17 cellular contexts compared by ENCODE assay signal in the genomic region with DNA sequence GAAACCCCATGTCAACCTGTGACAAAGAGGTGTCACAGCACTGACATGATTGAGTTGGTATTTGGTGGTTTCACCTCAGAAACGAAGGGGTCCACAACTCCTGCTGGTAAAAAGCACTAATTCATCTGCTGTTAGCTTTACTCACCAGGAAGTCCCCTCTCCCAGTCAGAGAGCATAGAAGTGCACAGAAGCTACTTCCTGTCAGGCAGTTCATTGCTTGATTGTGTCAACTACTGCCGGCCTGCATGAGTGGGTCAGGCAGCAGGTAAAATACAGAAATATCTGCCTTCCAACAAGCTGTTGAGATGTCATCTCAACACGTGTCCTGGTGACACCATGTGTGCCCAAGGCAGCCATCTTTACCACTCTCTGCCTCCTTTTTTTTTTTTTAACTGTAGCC.
DNase-seq lines count a peak whose midpoint lies in the region; ATAC-seq and TF ChIP-seq lines count a peak whose summit lies in the region.
"Had no signal": no experiment of that assay in that cellular context is flagged by ENCODE, and none has a peak within 500 bp of the region (broad histone marks: within the 10 kb centered on the region; RNA-seq: fewer than 3 reads in every experiment).

No MANE protein-coding gene starts in this region.

- no peaks in the 10 kb centered on the region for H3K36me3 ChIP-seq in neural progenitor cell
- no peaks in the 10 kb centered on the region for H3K36me3 ChIP-seq in Peyer's patch

- TF ChIP-seq POLR2A in Peyer's patch (IDR thresholded peaks at IDR 0.05) = no peak

- peak; percentile 55 for ATAC-seq in HG02610 (IDR thresholded peaks at IDR 0.05; ENCODE audit: unreplicated experiment)
- peak; percentile 62 for ATAC-seq in activated naive CD8-positive, alpha-beta T cell treated with anti-CD3 and anti-CD28 coated beads, Interleukin-2, amount 50 U/mL, for 24 hours

- H3K4me3 Mint-ChIP-seq in activated T-cell treated with anti-CD3 and anti-CD28 coated beads, Interleukin-2, amount 50 U/mL, for 24 hours = no peak overlapping the region
- no peak overlapping the region for H3K4me3 Mint-ChIP-seq in activated naive CD8-positive, alpha-beta T cell treated with anti-CD3 and anti-CD28 coated beads, Interleukin-2, amount 50 U/mL, for 24 hours
- no peak overlapping the region for H3K4me3 Mint-ChIP-seq in neural progenitor cell
- H3K4me3 Mint-ChIP-seq: activated CD4-positive, alpha-beta T cell treated with anti-CD3 and anti-CD28 coated beads, Interleukin-2, amount 10 ng/mL, durations not matched to agents 7 days and 5 days; type B pancreatic cell had no signal

- H3K9me3 Mint-ChIP-seq in activated T-cell treated with anti-CD3 and anti-CD28 coated beads, Interleukin-2, amount 50 U/mL, for 24 hours = peaks cover 13% of the 10 kb centered on the region
- peaks cover 25% of the 10 kb centered on the region for H3K9me3 Mint-ChIP-seq in activated naive CD8-positive, alpha-beta T cell treated with anti-CD3 and anti-CD28 coated beads, Interleukin-2, amount 50 U/mL, for 24 hours
- H3K9me3 Mint-ChIP-seq in neural progenitor cell = peaks cover 10% of the 10 kb centered on the region

- peak overlapping the region; percentile 14 for H2AFZ ChIP-seq in neural progenitor cell (replicated peaks)
- H2AFZ ChIP-seq: hepatocyte had no signal

- H3K27ac Mint-ChIP-seq in activated T-cell treated with anti-CD3 and anti-CD28 coated beads, Interleukin-2, amount 50 U/mL, for 24 hours = peak overlapping the region; percentile 38
- H3K27ac Mint-ChIP-seq in activated naive CD8-positive, alpha-beta T cell treated with anti-CD3 and anti-CD28 coated beads, Interleukin-2, amount 50 U/mL, for 24 hours = no peak overlapping the region
- H3K27ac Mint-ChIP-seq in neural progenitor cell = no peak overlapping the region
- H3K27ac Mint-ChIP-seq: activated CD4-positive, alpha-beta T cell treated with anti-CD3 and anti-CD28 coated beads, Interleukin-2, amount 10 ng/mL, durations not matched to agents 7 days and 5 days had no signal

- H4K20me1 ChIP-seq in neural progenitor cell (ENCODE audit: low read depth) = no peaks in the 10 kb centered on the region

- no peak overlapping the region for H3K9ac ChIP-seq in neural progenitor cell

- H3K27ac ChIP-seq in neural progenitor cell (no peak overlapping the region), Peyer's patch (no peak overlapping the region)
- H3K27ac ChIP-seq: hepatocyte, skin epidermis had no signal

- H3K9me3 ChIP-seq in neural progenitor cell (ENCODE audit: low read depth) (no peaks in the 10 kb centered on the region), Peyer's patch (no peaks in the 10 kb centered on the region)

- H3K4me1 ChIP-seq in neural progenitor cell = peaks cover 7% of the 10 kb centered on the region
- no peaks in the 10 kb centered on the region for H3K4me1 ChIP-seq in Peyer's patch

- no peaks in the 10 kb centered on the region for H3K36me3 Mint-ChIP-seq in activated T-cell treated with anti-CD3 and anti-CD28 coated beads, Interleukin-2, amount 50 U/mL, for 24 hours (ENCODE audit: low read depth)
- peaks cover 2% of the 10 kb centered on the region for H3K36me3 Mint-ChIP-seq in activated naive CD8-positive, alpha-beta T cell treated with anti-CD3 and anti-CD28 coated beads, Interleukin-2, amount 50 U/mL, for 24 hours (ENCODE audit: low read depth)
- H3K36me3 Mint-ChIP-seq in neural progenitor cell = peaks cover 2% of the 10 kb centered on the region

- H3K4me1 Mint-ChIP-seq in activated T-cell treated with anti-CD3 and anti-CD28 coated beads, Interleukin-2, amount 50 U/mL, for 24 hours (ENCODE audit: low read depth) = peaks cover 31% of the 10 kb centered on the region
- H3K4me1 Mint-ChIP-seq in activated naive CD8-positive, alpha-beta T cell treated with anti-CD3 and anti-CD28 coated beads, Interleukin-2, amount 50 U/mL, for 24 hours = peaks cover 30% of the 10 kb centered on the region
- H3K4me1 Mint-ChIP-seq in neural progenitor cell = peaks cover 24% of the 10 kb centered on the region

- TF ChIP-seq CTCF in neural progenitor cell (IDR thresholded peaks at IDR 0.05) = no peak
- TF ChIP-seq CTCF in Peyer's patch (IDR thresholded peaks at IDR 0.05) = no peak

- H3K27me3 Mint-ChIP-seq in activated T-cell treated with anti-CD3 and anti-CD28 coated beads, Interleukin-2, amount 50 U/mL, for 24 hours = no peaks in the 10 kb centered on the region
- no peaks in the 10 kb centered on the region for H3K27me3 Mint-ChIP-seq in activated naive CD8-positive, alpha-beta T cell treated with anti-CD3 and anti-CD28 coated beads, Interleukin-2, amount 50 U/mL, for 24 hours
- peaks cover 12% of the 10 kb centered on the region for H3K27me3 Mint-ChIP-seq in neural progenitor cell (ENCODE audit: insufficient read depth, low read depth)
- H3K27me3 Mint-ChIP-seq: type B pancreatic cell had no signal

- no peak overlapping the region for H3K4me2 ChIP-seq in neural progenitor cell
- H3K4me2 ChIP-seq: hepatocyte had no signal

- H3K4me3 ChIP-seq in neural progenitor cell (no peak overlapping the region), Peyer's patch (no peak overlapping the region)
- H3K4me3 ChIP-seq: hepatocyte, skin epidermis had no signal

- H3K79me2 ChIP-seq in neural progenitor cell (ENCODE audit: low read depth) = no peaks in the 10 kb centered on the region
- H3K79me2 ChIP-seq: hepatocyte had no signal

- no peaks in the 10 kb centered on the region for H3F3A ChIP-seq in neural progenitor cell (ENCODE audit: low read depth)

- H3K27me3 ChIP-seq in neural progenitor cell (no peaks in the 10 kb centered on the region), Peyer's patch (no peaks in the 10 kb centered on the region)
- H3K27me3 ChIP-seq: hepatocyte had no signal

- DNase-seq in activated T-cell treated with anti-CD3 and anti-CD28 coated beads, Interleukin-2, amount 50 U/mL, for 24 hours = peak; percentile 34
- no peak for DNase-seq in activated T-cell treated with anti-CD3 and anti-CD28 coated beads, Interleukin-2, amount 50 U/mL, for 1 hour
- DNase-seq in activated naive CD8-positive, alpha-beta T cell treated with anti-CD3 and anti-CD28 coated beads, Interleukin-2, amount 50 U/mL, for 24 hours = peak; percentile 3
- no peak for DNase-seq in neural progenitor cell (ENCODE audit: low spot score)
- no peak for DNase-seq in Peyer's patch
- no peak for DNase-seq in NCI-H1694 (lab: John Stamatoyannopoulos, UW)
- no peak for DNase-seq in SK-N-DZ (ENCODE audit: low spot score)
- DNase-seq: activated CD4-positive, alpha-beta T cell treated with anti-CD3 and anti-CD28 coated beads, Interleukin-2, amount 10 ng/mL, durations not matched to agents 7 days and 5 days; left cardiac atrium; NCI-H1436 treated with DMSO at 0.1 percent for 48 hours; NCI-H446; SHP77; T1000 had no signal

Comparison
In these comparisons a context has a peak if more than half of its experiments do, and no peak if none do; other contexts are left out.
1. DNase-seq: peak in activated T-cell treated with anti-CD3 and anti-CD28 coated beads, Interleukin-2, amount 50 U/mL, for 24 hours (single experiment) and activated naive CD8-positive, alpha-beta T cell treated with anti-CD3 and anti-CD28 coated beads, Interleukin-2, amount 50 U/mL, for 24 hours (single experiment); none in activated T-cell treated with anti-CD3 and anti-CD28 coated beads, Interleukin-2, amount 50 U/mL, for 1 hour (single experiment), neural progenitor cell (single experiment), Peyer's patch (0 of 3), NCI-H1694 (single experiment) and SK-N-DZ (single experiment).